In the genomic region with DNA sequence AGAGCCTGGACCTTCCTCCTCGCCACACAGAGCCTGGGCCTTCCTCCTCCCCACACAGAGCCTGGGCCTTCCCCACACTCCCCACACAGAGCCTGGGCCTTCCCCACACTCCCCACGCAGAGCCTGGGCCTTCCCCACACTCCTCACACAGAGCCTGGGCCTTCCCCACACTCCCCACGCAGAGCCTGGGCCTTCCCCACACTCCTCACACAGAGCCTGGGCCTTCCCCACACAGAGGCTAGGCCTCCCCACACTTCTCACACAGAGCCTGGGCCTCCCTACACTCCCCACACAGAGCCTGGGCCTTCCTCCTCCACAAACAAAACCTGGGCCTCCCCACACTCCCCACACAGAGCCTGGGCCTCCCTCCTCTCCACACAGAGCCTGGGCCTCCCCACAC, we compare ENCODE assay signal across 5 cellular contexts. TPM values are rescaled to one million over a fixed set of nuclear protein-coding genes. Genes with fewer than 3 reads are reported as not detected.
"Had no signal": no experiment of that assay in that cellular context is flagged by ENCODE, and none has a peak within 500 bp of the region (broad histone marks: within the 10 kb centered on the region; RNA-seq: fewer than 3 reads in every experiment).

No MANE protein-coding gene starts in this region.

RNA-seq across cellular contexts. Expression of a gene that starts 11.7 kb away (rescaled TPM):
- total RNA-seq: activated CD4-positive, alpha-beta memory T cell treated with anti-CD3 and anti-CD28 coated beads, Interleukin-2, amount 10 ng/mL, durations not matched to agents 7 days and 5 days; activated CD4-positive, alpha-beta T cell treated with anti-CD3 and anti-CD28 coated beads, Interleukin-2, amount 10 ng/mL, durations not matched to agents 24 days and 14 days; activated T-helper 2 cell treated with anti-CD3 and anti-CD28 coated beads, Interferon-gamma antibody, Interleukin-2, Interleukin-4, amounts not matched to agents 10 μg/mL and 5 μg/mL and 100 μg/mL, durations not matched to agents 14 hours and 24 hours and 36 hours; Peyer's patch; T-helper 1 cell treated with Interleukin-12 subunit alpha and Interleukin-12 subunit beta and Interleukin-4 antibody, amounts not matched to agents 30 ng/mL and 1 ng/mL, for 36 hours had no signal
